8 cellular contexts compared by ENCODE assay signal in the genomic region with DNA sequence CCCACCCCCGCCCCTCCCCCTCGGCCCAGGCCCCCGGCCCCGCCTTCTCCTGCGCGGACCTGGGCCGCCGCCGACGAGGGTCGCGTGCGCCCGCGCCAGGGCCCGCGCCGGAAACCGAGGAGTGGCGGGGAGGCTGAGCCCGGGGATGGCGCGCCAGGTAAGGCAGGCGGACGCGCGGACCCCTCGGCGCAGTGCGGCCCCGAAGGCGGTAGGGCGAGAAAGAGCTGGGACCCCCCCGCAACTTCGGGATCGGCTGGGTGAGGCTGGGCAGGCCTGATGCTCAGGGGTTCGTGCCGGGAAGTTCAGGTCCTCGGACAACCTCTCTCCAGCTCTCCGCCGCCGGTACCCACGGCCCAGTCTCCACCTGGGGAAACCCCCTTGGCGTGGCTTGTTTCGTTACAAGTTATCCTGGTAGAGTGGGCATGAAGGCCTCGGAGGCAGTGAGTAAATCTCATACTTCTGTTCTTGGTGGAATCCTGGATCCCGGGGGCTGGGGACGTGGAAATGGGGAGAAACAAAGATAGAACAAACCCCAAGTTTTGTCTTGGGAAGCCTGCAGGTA. TPM values are rescaled to one million over a fixed set of nuclear protein-coding genes. Genes with fewer than 3 reads are reported as not detected.
A peak's percentile ranks its signal among the peaks of the same experiment; 100 is the strongest.
DNase-seq lines count a peak whose midpoint lies in the region; ATAC-seq lines count a peak whose summit lies in the region.

No MANE protein-coding gene starts in this region.

- H3K36me3 ChIP-seq in iPS-15b (ENCODE audit: control insufficient read depth, insufficient read depth, low read length): no peaks in the 10 kb centered on the region

- intact Hi-C loops in activated T-helper 2 cell treated with anti-CD3 and anti-CD28 coated beads, Interferon-gamma antibody, Interleukin-2, Interleukin-4, amounts not matched to agents 10 μg/mL and 5 μg/mL and 100 μg/mL, durations not matched to agents 14 hours and 24 hours and 36 hours (cut with micrococcal nuclease): loop anchor here (1.0 to 10.0 kb wide), 3 partner anchors 56 to 690 kb away; a partner anchor contains a TSS

- H3K4me3 ChIP-seq in iPS-15b (ENCODE audit: low read depth, low read length): peak overlapping the region; percentile 90

- H3K9ac ChIP-seq in iPS-15b (ENCODE audit: low read depth, low read length): peak overlapping the region; percentile 32

- DNase-seq in activated T-cell treated with anti-CD3 and anti-CD28 coated beads for 1 hour (ENCODE audit: low read depth) (peak; percentile 25), KG1 (lab: John Stamatoyannopoulos, UW) (no peak)
- DNase-seq in activated T-cell treated with anti-CD3 and anti-CD28 coated beads, Interleukin-2, amount 50 U/mL, for 1 hour: no peak
- no peak for DNase-seq in activated T-helper 2 cell treated with anti-CD3 and anti-CD28 coated beads, Interferon-gamma antibody, Interleukin-2, Interleukin-4, amounts not matched to agents 10 μg/mL and 5 μg/mL and 100 μg/mL, durations not matched to agents 14 hours and 24 hours and 36 hours (ENCODE audit: low spot score)
- DNase-seq in stimulated activated CD4-positive, alpha-beta T cell treated with anti-CD3 and anti-CD28 coated beads, Interleukin-1b, Interleukin-23, amount 100 ng/mL, for 48 hours: peak; percentile 44

- peaks cover 19% of the 10 kb centered on the region for H3K9me3 Mint-ChIP-seq in activated T-helper 2 cell treated with anti-CD3 and anti-CD28 coated beads, Interferon-gamma antibody, Interleukin-2, Interleukin-4, amounts not matched to agents 10 μg/mL and 5 μg/mL and 100 μg/mL, durations not matched to agents 14 hours and 24 hours and 36 hours

- peaks cover 6% of the 10 kb centered on the region for H3K9me3 ChIP-seq in iPS-15b (ENCODE audit: control insufficient read depth, insufficient read depth, low read length)

- no peaks in the 10 kb centered on the region for H3K27me3 Mint-ChIP-seq in activated T-helper 2 cell treated with anti-CD3 and anti-CD28 coated beads, Interferon-gamma antibody, Interleukin-2, Interleukin-4, amounts not matched to agents 10 μg/mL and 5 μg/mL and 100 μg/mL, durations not matched to agents 14 hours and 24 hours and 36 hours (ENCODE audit: low read depth)

- H3K27me3 ChIP-seq in iPS-15b (ENCODE audit: control insufficient read depth, insufficient read depth, low read length): peaks cover 6% of the 10 kb centered on the region

- H3K4me1 Mint-ChIP-seq in activated T-helper 2 cell treated with anti-CD3 and anti-CD28 coated beads, Interferon-gamma antibody, Interleukin-2, Interleukin-4, amounts not matched to agents 10 μg/mL and 5 μg/mL and 100 μg/mL, durations not matched to agents 14 hours and 24 hours and 36 hours (ENCODE audit: low read depth): peaks cover 19% of the 10 kb centered on the region

- ATAC-seq in HG03460 (IDR thresholded peaks at IDR 0.05; ENCODE audit: unreplicated experiment) (peak; percentile 29), GM21381 (IDR thresholded peaks at IDR 0.05; ENCODE audit: unreplicated experiment) (no peak)

- no peaks in the 10 kb centered on the region for H3K4me1 ChIP-seq in iPS-15b (ENCODE audit: control insufficient read depth, insufficient read depth, low read length)

- peaks cover 9% of the 10 kb centered on the region for H3K36me3 Mint-ChIP-seq in activated T-helper 2 cell treated with anti-CD3 and anti-CD28 coated beads, Interferon-gamma antibody, Interleukin-2, Interleukin-4, amounts not matched to agents 10 μg/mL and 5 μg/mL and 100 μg/mL, durations not matched to agents 14 hours and 24 hours and 36 hours (ENCODE audit: low read depth)

- peak overlapping the region; percentile 78 for H3K4me3 Mint-ChIP-seq in activated T-helper 2 cell treated with anti-CD3 and anti-CD28 coated beads, Interferon-gamma antibody, Interleukin-2, Interleukin-4, amounts not matched to agents 10 μg/mL and 5 μg/mL and 100 μg/mL, durations not matched to agents 14 hours and 24 hours and 36 hours (ENCODE audit: low read depth)

- peak overlapping the region; percentile 5 for H3K27ac Mint-ChIP-seq in activated T-helper 2 cell treated with anti-CD3 and anti-CD28 coated beads, Interferon-gamma antibody, Interleukin-2, Interleukin-4, amounts not matched to agents 10 μg/mL and 5 μg/mL and 100 μg/mL, durations not matched to agents 14 hours and 24 hours and 36 hours

RNA-seq across cellular contexts. Expression of a gene that starts 58.4 kb away (rescaled TPM):
- total RNA-seq in activated T-helper 2 cell treated with anti-CD3 and anti-CD28 coated beads, Interferon-gamma antibody, Interleukin-2, Interleukin-4, amounts not matched to agents 10 μg/mL and 5 μg/mL and 100 μg/mL, durations not matched to agents 14 hours and 24 hours and 36 hours: not detected in 2 replicates

Comparison
In these comparisons a context has a peak if more than half of its experiments do, and no peak if none do; other contexts are left out.
1. DNase-seq: peak in activated T-cell treated with anti-CD3 and anti-CD28 coated beads for 1 hour (single experiment) and stimulated activated CD4-positive, alpha-beta T cell treated with anti-CD3 and anti-CD28 coated beads, Interleukin-1b, Interleukin-23, amount 100 ng/mL, for 48 hours (single experiment); none in activated T-cell treated with anti-CD3 and anti-CD28 coated beads, Interleukin-2, amount 50 U/mL, for 1 hour (single experiment), activated T-helper 2 cell treated with anti-CD3 and anti-CD28 coated beads, Interferon-gamma antibody, Interleukin-2, Interleukin-4, amounts not matched to agents 10 μg/mL and 5 μg/mL and 100 μg/mL, durations not matched to agents 14 hours and 24 hours and 36 hours (single experiment) and KG1 (single experiment).